Comparison of ENCODE assay signal across 7 cellular contexts in genomic region chr10:47675577-47675976, GRCh38.
DNase-seq lines count a peak whose midpoint lies in the region; ATAC-seq, FAIRE-seq and TF ChIP-seq lines count a peak whose summit lies in the region.
"Not testable (repeated sequence)": the region's sequence is repeated elsewhere in the genome, so short reads cannot be mapped to it uniquely, and the experiment has no call there.

No MANE protein-coding gene starts in this region.

- not testable (repeated sequence) for H3K27me3 Mint-ChIP-seq in Caco-2 (ENCODE audit: insufficient read depth, unreplicated experiment)

- H3K4me3 Mint-ChIP-seq in Caco-2 (ENCODE audit: unreplicated experiment), result not testable (repeated sequence)

- H3K27ac ChIP-seq in HEK293 (ENCODE audit: extremely low read depth, low read depth, low read length); pancreas; small intestine (ENCODE audit: low read depth in 1 of 2, low read length in 1 of 2): not testable (repeated sequence)

- ATAC-seq in pancreas, result not testable (repeated sequence)

- intact Hi-C loops in Caco-2 (cut with micrococcal nuclease; ENCODE audit: unreplicated experiment); pancreas (cut with DNase I): not testable (repeated sequence)

- POLR2A ChIA-PET in Caco-2 (lab: Charles Lee); HEK293 (lab: Yijun Ruan, JAX): not testable (repeated sequence)

- H3K36me3 ChIP-seq in Caco-2 (ENCODE audit: control insufficient read depth, insufficient read depth, low read length); HEK293 (ENCODE audit: control insufficient read depth in 2 of 2, insufficient read depth in 1 of 2, low read length in 2 of 2); pancreas; small intestine (ENCODE audit: control insufficient read depth in 2 of 2, insufficient read depth in 2 of 2, low read length in 2 of 2): not testable (repeated sequence)

- peaks cover 18% of the 10 kb centered on the region for H3K36me3 Mint-ChIP-seq in Caco-2 (ENCODE audit: insufficient read depth, unreplicated experiment)

- not testable (repeated sequence) for H3K4me1 Mint-ChIP-seq in Caco-2 (ENCODE audit: low read depth, unreplicated experiment)

- H3K27ac Mint-ChIP-seq in Caco-2 (ENCODE audit: unreplicated experiment), result peak overlapping the region; percentile 52

- not testable (repeated sequence) for DNase-seq in Caco-2; RCC 7860 (ENCODE audit: low spot score); frontal cortex (ENCODE audit: low spot score in 2 of 2); pancreas; small intestine

- H3K4me3 ChIP-seq in Caco-2 (ENCODE audit: low read depth, low read length); HEK293 (ENCODE audit: low read depth, low read length); pancreas; small intestine (ENCODE audit: low read depth in 1 of 2, low read length in 2 of 2): not testable (repeated sequence)

- H3K9me3 ChIP-seq in Caco-2; HEK293 (ENCODE audit: control insufficient read depth, insufficient read depth, low read depth, low read length); pancreas; small intestine (ENCODE audit: control insufficient read depth, low read depth): not testable (repeated sequence)

- peak; percentile 98 for FAIRE-seq in RCC 7860 (lab: Jason Lieb, UNC)
- FAIRE-seq in colon (lab: Jason Lieb, UNC), result peak; percentile 69
- peak; percentile 53 for FAIRE-seq in frontal cortex (lab: Jason Lieb, UNC)
- peak; percentile 43 for FAIRE-seq in pancreas (lab: Jason Lieb, UNC)
- peak; percentile 26 for FAIRE-seq in small intestine (lab: Jason Lieb, UNC)

- not testable (repeated sequence) for H3K27me3 ChIP-seq in Caco-2 (replicated peaks; ENCODE audit: control insufficient read depth, insufficient read depth, low read length); pancreas; small intestine (ENCODE audit: control insufficient read depth in 2 of 2, insufficient read depth in 2 of 2, low read length in 2 of 2)

- CTCF ChIA-PET in Caco-2 (lab: Charles Lee); HEK293 (lab: Yijun Ruan, JAX): not testable (repeated sequence)

- TF ChIP-seq CTCF in Caco-2 (IDR thresholded peaks at IDR 0.05; ENCODE audit: insufficient read depth in 1 of 2, low read depth in 1 of 2, low read length in 1 of 2, severe bottlenecking in 1 of 2, unreplicated experiment in 1 of 2); HEK293 (tag by site-specific recombination; IDR thresholded peaks at IDR 0.05); pancreas (IDR thresholded peaks at IDR 0.05): not testable (repeated sequence)

- not testable (repeated sequence) for BruUV-seq in Caco-2 (replicated peaks; lab: Mats Ljungman, UMichigan)

- H3K9me3 Mint-ChIP-seq in Caco-2 (ENCODE audit: unreplicated experiment), result peaks cover 15% of the 10 kb centered on the region

- not testable (repeated sequence) for H3K4me1 ChIP-seq in Caco-2; HEK293 (ENCODE audit: control insufficient read depth, insufficient read depth, low read length); pancreas; small intestine (ENCODE audit: control insufficient read depth in 2 of 2, insufficient read depth in 1 of 2, low read depth in 1 of 2, low read length in 1 of 2)

TF ChIP-seq in HEK293, 187 proteins besides CTCF, POLR2A, EP300 and RAD21:
- TF ChIP-seq ZNF280D (tag by site-specific recombination; IDR thresholded peaks at IDR 0.05), result 0 out of 2 replicates have a peak, but pooled peaks have one; percentile 22
